ENCODE assay signal across 2 cellular contexts in genomic region chr10:113665806-113666354, GRCh38.
TF ChIP-seq lines count a peak whose summit lies in the region.

No MANE protein-coding gene starts in this region.

TF ChIP-seq in GM23338, 12 proteins besides CTCF, POLR2A, EP300 and RAD21 (continued from another document):
- TF ChIP-seq, protein P1, sequence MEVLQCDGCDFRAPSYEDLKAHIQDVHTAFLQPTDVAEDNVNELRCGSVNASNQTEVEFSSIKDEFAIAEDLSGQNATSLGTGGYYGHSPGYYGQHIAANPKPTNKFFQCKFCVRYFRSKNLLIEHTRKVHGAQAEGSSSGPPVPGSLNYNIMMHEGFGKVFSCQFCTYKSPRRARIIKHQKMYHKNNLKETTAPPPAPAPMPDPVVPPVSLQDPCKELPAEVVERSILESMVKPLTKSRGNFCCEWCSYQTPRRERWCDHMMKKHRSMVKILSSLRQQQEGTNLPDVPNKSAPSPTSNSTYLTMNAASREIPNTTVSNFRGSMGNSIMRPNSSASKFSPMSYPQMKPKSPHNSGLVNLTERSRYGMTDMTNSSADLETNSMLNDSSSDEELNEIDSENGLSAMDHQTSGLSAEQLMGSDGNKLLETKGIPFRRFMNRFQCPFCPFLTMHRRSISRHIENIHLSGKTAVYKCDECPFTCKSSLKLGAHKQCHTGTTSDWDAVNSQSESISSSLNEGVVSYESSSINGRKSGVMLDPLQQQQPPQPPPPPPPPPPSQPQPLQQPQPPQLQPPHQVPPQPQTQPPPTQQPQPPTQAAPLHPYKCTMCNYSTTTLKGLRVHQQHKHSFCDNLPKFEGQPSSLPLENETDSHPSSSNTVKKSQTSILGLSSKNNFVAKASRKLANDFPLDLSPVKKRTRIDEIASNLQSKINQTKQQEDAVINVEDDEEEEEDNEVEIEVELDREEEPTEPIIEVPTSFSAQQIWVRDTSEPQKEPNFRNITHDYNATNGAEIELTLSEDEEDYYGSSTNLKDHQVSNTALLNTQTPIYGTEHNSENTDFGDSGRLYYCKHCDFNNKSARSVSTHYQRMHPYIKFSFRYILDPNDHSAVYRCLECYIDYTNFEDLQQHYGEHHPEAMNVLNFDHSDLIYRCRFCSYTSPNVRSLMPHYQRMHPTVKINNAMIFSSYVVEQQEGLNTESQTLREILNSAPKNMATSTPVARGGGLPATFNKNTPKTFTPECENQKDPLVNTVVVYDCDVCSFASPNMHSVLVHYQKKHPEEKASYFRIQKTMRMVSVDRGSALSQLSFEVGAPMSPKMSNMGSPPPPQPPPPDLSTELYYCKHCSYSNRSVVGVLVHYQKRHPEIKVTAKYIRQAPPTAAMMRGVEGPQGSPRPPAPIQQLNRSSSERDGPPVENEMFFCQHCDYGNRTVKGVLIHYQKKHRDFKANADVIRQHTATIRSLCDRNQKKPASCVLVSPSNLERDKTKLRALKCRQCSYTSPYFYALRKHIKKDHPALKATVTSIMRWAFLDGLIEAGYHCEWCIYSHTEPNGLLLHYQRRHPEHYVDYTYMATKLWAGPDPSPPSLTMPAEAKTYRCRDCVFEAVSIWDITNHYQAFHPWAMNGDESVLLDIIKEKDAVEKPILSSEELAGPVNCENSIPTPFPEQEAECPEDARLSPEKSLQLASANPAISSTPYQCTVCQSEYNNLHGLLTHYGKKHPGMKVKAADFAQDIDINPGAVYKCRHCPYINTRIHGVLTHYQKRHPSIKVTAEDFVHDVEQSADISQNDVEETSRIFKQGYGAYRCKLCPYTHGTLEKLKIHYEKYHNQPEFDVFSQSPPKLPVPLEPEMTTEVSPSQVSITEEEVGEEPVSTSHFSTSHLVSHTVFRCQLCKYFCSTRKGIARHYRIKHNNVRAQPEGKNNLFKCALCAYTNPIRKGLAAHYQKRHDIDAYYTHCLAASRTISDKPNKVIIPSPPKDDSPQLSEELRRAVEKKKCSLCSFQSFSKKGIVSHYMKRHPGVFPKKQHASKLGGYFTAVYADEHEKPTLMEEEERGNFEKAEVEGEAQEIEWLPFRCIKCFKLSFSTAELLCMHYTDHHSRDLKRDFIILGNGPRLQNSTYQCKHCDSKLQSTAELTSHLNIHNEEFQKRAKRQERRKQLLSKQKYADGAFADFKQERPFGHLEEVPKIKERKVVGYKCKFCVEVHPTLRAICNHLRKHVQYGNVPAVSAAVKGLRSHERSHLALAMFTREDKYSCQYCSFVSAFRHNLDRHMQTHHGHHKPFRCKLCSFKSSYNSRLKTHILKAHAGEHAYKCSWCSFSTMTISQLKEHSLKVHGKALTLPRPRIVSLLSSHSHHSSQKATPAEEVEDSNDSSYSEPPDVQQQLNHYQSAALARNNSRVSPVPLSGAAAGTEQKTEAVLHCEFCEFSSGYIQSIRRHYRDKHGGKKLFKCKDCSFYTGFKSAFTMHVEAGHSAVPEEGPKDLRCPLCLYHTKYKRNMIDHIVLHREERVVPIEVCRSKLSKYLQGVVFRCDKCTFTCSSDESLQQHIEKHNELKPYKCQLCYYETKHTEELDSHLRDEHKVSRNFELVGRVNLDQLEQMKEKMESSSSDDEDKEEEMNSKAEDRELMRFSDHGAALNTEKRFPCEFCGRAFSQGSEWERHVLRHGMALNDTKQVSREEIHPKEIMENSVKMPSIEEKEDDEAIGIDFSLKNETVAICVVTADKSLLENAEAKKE (CRISPR knock-in tag; IDR thresholded peaks at IDR 0.05): no peak
- TF ChIP-seq, protein P2, sequence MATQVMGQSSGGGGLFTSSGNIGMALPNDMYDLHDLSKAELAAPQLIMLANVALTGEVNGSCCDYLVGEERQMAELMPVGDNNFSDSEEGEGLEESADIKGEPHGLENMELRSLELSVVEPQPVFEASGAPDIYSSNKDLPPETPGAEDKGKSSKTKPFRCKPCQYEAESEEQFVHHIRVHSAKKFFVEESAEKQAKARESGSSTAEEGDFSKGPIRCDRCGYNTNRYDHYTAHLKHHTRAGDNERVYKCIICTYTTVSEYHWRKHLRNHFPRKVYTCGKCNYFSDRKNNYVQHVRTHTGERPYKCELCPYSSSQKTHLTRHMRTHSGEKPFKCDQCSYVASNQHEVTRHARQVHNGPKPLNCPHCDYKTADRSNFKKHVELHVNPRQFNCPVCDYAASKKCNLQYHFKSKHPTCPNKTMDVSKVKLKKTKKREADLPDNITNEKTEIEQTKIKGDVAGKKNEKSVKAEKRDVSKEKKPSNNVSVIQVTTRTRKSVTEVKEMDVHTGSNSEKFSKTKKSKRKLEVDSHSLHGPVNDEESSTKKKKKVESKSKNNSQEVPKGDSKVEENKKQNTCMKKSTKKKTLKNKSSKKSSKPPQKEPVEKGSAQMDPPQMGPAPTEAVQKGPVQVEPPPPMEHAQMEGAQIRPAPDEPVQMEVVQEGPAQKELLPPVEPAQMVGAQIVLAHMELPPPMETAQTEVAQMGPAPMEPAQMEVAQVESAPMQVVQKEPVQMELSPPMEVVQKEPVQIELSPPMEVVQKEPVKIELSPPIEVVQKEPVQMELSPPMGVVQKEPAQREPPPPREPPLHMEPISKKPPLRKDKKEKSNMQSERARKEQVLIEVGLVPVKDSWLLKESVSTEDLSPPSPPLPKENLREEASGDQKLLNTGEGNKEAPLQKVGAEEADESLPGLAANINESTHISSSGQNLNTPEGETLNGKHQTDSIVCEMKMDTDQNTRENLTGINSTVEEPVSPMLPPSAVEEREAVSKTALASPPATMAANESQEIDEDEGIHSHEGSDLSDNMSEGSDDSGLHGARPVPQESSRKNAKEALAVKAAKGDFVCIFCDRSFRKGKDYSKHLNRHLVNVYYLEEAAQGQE (IDR thresholded peaks at IDR 0.05; ENCODE audit: unreplicated experiment): no peak
- no peak for TF ChIP-seq CREB1 (CRISPR knock-in tag; IDR thresholded peaks at IDR 0.05; ENCODE audit: low read depth)
- no peak for TF ChIP-seq ZNF331 (CRISPR knock-in tag; IDR thresholded peaks at IDR 0.05; ENCODE audit: low read depth)
- TF ChIP-seq STAT1 (IDR thresholded peaks at IDR 0.05; ENCODE audit: unreplicated experiment): no peak

TF ChIP-seq in SK-N-SH, 30 proteins besides CTCF, POLR2A, EP300 and RAD21 (continued from another document):
- TF ChIP-seq, protein P3, sequence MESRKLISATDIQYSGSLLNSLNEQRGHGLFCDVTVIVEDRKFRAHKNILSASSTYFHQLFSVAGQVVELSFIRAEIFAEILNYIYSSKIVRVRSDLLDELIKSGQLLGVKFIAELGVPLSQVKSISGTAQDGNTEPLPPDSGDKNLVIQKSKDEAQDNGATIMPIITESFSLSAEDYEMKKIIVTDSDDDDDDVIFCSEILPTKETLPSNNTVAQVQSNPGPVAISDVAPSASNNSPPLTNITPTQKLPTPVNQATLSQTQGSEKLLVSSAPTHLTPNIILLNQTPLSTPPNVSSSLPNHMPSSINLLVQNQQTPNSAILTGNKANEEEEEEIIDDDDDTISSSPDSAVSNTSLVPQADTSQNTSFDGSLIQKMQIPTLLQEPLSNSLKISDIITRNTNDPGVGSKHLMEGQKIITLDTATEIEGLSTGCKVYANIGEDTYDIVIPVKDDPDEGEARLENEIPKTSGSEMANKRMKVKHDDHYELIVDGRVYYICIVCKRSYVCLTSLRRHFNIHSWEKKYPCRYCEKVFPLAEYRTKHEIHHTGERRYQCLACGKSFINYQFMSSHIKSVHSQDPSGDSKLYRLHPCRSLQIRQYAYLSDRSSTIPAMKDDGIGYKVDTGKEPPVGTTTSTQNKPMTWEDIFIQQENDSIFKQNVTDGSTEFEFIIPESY (IDR thresholded peaks at IDR 0.05; ENCODE audit: borderline replicate concordance, low read depth): no peak
